2 cellular contexts compared by ENCODE assay signal in genomic region chr2:238441262-238442114, GRCh38.
TF ChIP-seq lines count a peak whose summit lies in the region.

No MANE protein-coding gene starts in this region.

TF ChIP-seq in HEK293, 187 proteins besides CTCF, POLR2A, EP300 and RAD21 (continued from another document):
- no peak for TF ChIP-seq ZNF561 (tag by site-specific recombination; IDR thresholded peaks at IDR 0.05; ENCODE audit: borderline replicate concordance)
- peak; percentile 78 for TF ChIP-seq ZNF341 (tag by site-specific recombination; IDR thresholded peaks at IDR 0.05; ENCODE audit: low read depth)
- peak; percentile 40; the same call in 1 of the 2 replicates for TF ChIP-seq ZNF600 (tag by site-specific recombination; IDR thresholded peaks at IDR 0.05)
- TF ChIP-seq ZNF514 (tag by site-specific recombination; IDR thresholded peaks at IDR 0.05): no peak
- TF ChIP-seq ZNF707 (tag by site-specific recombination; IDR thresholded peaks at IDR 0.05): no peak
- no peak for TF ChIP-seq ZNF140 (tag by site-specific recombination; IDR thresholded peaks at IDR 0.05)
- peak; percentile 28; the same call in 1 of the 2 replicates for TF ChIP-seq ZFHX2 (tag by site-specific recombination; conservative IDR thresholded peaks at IDR 0.05)
- TF ChIP-seq MZF1 (tag by site-specific recombination; IDR thresholded peaks at IDR 0.05; ENCODE audit: borderline replicate concordance): peak; percentile 53; the same call in 1 of the 2 replicates
- TF ChIP-seq PRDM1 (tag by site-specific recombination; IDR thresholded peaks at IDR 0.05): peak; percentile 59; the same call in 1 of the 2 replicates
- no peak for TF ChIP-seq EGR2 (tag by site-specific recombination; IDR thresholded peaks at IDR 0.05; ENCODE audit: low read depth)
- TF ChIP-seq ZNF114 (tag by site-specific recombination; IDR thresholded peaks at IDR 0.05): no peak
- no peak for TF ChIP-seq GLI2 (tag by site-specific recombination; IDR thresholded peaks at IDR 0.05; ENCODE audit: borderline replicate concordance, low read depth)
- TF ChIP-seq ZNF623 (tag by site-specific recombination; IDR thresholded peaks at IDR 0.05): no peak
- TF ChIP-seq, protein P1, sequence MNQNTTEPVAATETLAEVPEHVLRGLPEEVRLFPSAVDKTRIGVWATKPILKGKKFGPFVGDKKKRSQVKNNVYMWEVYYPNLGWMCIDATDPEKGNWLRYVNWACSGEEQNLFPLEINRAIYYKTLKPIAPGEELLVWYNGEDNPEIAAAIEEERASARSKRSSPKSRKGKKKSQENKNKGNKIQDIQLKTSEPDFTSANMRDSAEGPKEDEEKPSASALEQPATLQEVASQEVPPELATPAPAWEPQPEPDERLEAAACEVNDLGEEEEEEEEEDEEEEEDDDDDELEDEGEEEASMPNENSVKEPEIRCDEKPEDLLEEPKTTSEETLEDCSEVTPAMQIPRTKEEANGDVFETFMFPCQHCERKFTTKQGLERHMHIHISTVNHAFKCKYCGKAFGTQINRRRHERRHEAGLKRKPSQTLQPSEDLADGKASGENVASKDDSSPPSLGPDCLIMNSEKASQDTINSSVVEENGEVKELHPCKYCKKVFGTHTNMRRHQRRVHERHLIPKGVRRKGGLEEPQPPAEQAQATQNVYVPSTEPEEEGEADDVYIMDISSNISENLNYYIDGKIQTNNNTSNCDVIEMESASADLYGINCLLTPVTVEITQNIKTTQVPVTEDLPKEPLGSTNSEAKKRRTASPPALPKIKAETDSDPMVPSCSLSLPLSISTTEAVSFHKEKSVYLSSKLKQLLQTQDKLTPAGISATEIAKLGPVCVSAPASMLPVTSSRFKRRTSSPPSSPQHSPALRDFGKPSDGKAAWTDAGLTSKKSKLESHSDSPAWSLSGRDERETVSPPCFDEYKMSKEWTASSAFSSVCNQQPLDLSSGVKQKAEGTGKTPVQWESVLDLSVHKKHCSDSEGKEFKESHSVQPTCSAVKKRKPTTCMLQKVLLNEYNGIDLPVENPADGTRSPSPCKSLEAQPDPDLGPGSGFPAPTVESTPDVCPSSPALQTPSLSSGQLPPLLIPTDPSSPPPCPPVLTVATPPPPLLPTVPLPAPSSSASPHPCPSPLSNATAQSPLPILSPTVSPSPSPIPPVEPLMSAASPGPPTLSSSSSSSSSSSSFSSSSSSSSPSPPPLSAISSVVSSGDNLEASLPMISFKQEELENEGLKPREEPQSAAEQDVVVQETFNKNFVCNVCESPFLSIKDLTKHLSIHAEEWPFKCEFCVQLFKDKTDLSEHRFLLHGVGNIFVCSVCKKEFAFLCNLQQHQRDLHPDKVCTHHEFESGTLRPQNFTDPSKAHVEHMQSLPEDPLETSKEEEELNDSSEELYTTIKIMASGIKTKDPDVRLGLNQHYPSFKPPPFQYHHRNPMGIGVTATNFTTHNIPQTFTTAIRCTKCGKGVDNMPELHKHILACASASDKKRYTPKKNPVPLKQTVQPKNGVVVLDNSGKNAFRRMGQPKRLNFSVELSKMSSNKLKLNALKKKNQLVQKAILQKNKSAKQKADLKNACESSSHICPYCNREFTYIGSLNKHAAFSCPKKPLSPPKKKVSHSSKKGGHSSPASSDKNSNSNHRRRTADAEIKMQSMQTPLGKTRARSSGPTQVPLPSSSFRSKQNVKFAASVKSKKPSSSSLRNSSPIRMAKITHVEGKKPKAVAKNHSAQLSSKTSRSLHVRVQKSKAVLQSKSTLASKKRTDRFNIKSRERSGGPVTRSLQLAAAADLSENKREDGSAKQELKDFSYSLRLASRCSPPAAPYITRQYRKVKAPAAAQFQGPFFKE (tag by site-specific recombination; IDR thresholded peaks at IDR 0.05; ENCODE audit: borderline replicate concordance): no peak
- TF ChIP-seq ZBTB21 (tag by site-specific recombination; IDR thresholded peaks at IDR 0.05): no peak
- TF ChIP-seq ZNF660 (tag by site-specific recombination; IDR thresholded peaks at IDR 0.05): no peak
- TF ChIP-seq PBX3 (CRISPR knock-in tag; IDR thresholded peaks at IDR 0.05): no peak
- TF ChIP-seq ZNF335 (tag by site-specific recombination; conservative IDR thresholded peaks at IDR 0.05): no peak
TF ChIP-seq in HEK293: peak in this region for 5.

TF ChIP-seq in K562, 482 proteins besides CTCF, POLR2A, EP300 and RAD21:
- TF ChIP-seq NKRF (IDR thresholded peaks at IDR 0.05; ENCODE audit: borderline replicate concordance) (no peak), CBFB (CRISPR knock-in tag; IDR thresholded peaks at IDR 0.05) (no peak), MEIS2 (IDR thresholded peaks at IDR 0.05; ENCODE audit: partially characterized antibody) (no peak), SUPT5H (IDR thresholded peaks at IDR 0.05) (no peak), ZNF695 (CRISPR knock-in tag; IDR thresholded peaks at IDR 0.05) (no peak), ERF (CRISPR knock-in tag; IDR thresholded peaks at IDR 0.05) (no peak), DEAF1 (CRISPR knock-in tag; IDR thresholded peaks at IDR 0.05) (no peak), SMARCC2 (IDR thresholded peaks at IDR 0.05; ENCODE audit: low read depth) (no peak), TFE3 (CRISPR knock-in tag; IDR thresholded peaks at IDR 0.05) (no peak), XRCC3 (IDR thresholded peaks at IDR 0.05) (no peak), NCOA6 (IDR thresholded peaks at IDR 0.05) (no peak), PRPF4 (IDR thresholded peaks at IDR 0.05; ENCODE audit: insufficient read depth, low read depth, low read length, poor library complexity, severe bottlenecking) (no peak), MAFF (IDR thresholded peaks at IDR 0.05; ENCODE audit: low read length) (no peak), GTF2F1 (IDR thresholded peaks at IDR 0.05; ENCODE audit: low read depth, low read length) (no peak), ZNF551 (CRISPR knock-in tag; IDR thresholded peaks at IDR 0.05) (no peak), TCF7L2 (IDR thresholded peaks at IDR 0.05; ENCODE audit: low read depth, low read length) (no peak)
- TF ChIP-seq, protein P2, sequence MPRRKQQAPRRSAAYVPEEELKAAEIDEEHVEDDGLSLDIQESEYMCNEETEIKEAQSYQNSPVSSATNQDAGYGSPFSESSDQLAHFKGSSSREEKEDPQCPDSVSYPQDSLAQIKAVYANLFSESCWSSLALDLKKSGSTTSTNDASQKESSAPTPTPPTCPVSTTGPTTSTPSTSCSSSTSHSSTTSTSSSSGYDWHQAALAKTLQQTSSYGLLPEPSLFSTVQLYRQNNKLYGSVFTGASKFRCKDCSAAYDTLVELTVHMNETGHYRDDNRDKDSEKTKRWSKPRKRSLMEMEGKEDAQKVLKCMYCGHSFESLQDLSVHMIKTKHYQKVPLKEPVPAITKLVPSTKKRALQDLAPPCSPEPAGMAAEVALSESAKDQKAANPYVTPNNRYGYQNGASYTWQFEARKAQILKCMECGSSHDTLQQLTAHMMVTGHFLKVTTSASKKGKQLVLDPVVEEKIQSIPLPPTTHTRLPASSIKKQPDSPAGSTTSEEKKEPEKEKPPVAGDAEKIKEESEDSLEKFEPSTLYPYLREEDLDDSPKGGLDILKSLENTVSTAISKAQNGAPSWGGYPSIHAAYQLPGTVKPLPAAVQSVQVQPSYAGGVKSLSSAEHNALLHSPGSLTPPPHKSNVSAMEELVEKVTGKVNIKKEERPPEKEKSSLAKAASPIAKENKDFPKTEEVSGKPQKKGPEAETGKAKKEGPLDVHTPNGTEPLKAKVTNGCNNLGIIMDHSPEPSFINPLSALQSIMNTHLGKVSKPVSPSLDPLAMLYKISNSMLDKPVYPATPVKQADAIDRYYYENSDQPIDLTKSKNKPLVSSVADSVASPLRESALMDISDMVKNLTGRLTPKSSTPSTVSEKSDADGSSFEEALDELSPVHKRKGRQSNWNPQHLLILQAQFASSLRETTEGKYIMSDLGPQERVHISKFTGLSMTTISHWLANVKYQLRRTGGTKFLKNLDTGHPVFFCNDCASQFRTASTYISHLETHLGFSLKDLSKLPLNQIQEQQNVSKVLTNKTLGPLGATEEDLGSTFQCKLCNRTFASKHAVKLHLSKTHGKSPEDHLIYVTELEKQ (CRISPR knock-in tag; IDR thresholded peaks at IDR 0.05): no peak
